8 cellular contexts compared by ENCODE assay signal in the genomic region with DNA sequence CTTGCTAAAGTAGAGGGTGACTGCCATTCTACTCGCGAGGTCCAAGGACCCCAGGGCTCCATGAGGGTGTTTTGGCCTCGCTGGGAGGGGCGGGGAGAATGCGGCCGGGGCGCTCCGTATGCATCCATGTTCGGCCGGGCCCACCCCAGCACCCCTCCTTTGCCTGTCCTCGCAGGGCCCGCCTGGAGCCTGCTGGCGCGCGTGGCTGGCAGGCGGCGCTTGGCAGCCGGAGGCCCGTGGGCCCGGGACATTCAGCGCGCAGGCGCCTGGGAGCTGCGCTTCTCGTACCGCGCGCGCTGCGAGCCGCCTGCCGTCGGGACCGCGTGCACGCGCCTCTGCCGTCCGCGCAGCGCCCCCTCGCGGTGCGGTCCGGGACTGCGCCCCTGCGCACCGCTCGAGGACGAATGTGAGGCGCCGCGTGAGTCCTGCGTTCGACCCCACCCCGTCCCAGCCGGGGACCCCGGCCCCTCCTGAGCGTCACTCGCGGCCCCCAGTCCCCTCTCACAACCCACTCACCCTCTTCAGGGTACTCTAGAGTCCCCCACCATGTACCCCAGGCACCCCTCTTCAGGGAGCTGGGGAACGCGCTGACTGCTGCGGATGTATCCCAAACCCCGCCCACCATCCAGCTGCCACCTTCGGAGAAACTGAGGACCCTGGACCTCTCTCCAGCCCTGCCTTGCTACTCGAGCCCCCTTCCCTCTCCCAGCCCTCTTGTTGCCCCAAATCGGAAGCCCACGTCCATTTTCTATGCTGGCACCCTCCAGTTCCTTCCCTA.
DNase-seq lines count a peak whose midpoint lies in the region; ATAC-seq and TF ChIP-seq lines count a peak whose summit lies in the region.

No MANE protein-coding gene starts in this region.

- peaks cover 15% of the 10 kb centered on the region for H3K27me3 ChIP-seq in brain microvascular endothelial cell (replicated peaks)

- H3K36me3 ChIP-seq in brain microvascular endothelial cell (replicated peaks): no peaks in the 10 kb centered on the region

- no peak for ATAC-seq in GM21786 (IDR thresholded peaks at IDR 0.05; ENCODE audit: unreplicated experiment)

- H3K4me3 ChIP-seq in WI38 (ENCODE audit: low read depth, low read length): no peak overlapping the region
- H3K4me3 ChIP-seq in brain microvascular endothelial cell (ENCODE audit: low read depth, low read length): no peak overlapping the region

- DNase-seq in HuH-7.5 (ENCODE audit: low spot score) (peak; percentile 96), brain microvascular endothelial cell (no peak), left kidney (ENCODE audit: low read depth, low spot score) (peak; percentile 89), NCI-H510A (lab: John Stamatoyannopoulos, UW) (no peak)
- DNase-seq in stimulated activated CD8-positive, alpha-beta memory T cell treated with anti-CD3 and anti-CD28 coated beads, Interleukin-12 subunit alpha, Interleukin-12 subunit beta, amount 100 ng/mL, for 4 hours (ENCODE audit: low read depth): peak; percentile 64

- H3K27ac ChIP-seq in C4-2B: peak overlapping the region; percentile 31
- H3K27ac ChIP-seq in brain microvascular endothelial cell: no peak overlapping the region

- in situ Hi-C loops in brain microvascular endothelial cell (cut with HindIII; ENCODE audit: low pct_ligation_motif_present, low sequenced_read_pairs): no loop called here

- TF ChIP-seq CTCF in C4-2B (conservative IDR thresholded peaks at IDR 0.05): peak; percentile 99
- peak; percentile 51 for TF ChIP-seq CTCF in WI38 (IDR thresholded peaks at IDR 0.05; ENCODE audit: low read depth, low read length)
- peak; percentile 51 for TF ChIP-seq CTCF in brain microvascular endothelial cell (IDR thresholded peaks at IDR 0.05; ENCODE audit: low read depth, low read length, missing control alignments)

Comparison
In these comparisons a context has a peak if more than half of its experiments do, and no peak if none do; other contexts are left out.
1. DNase-seq: peak in HuH-7.5 (single experiment), left kidney (single experiment) and stimulated activated CD8-positive, alpha-beta memory T cell treated with anti-CD3 and anti-CD28 coated beads, Interleukin-12 subunit alpha, Interleukin-12 subunit beta, amount 100 ng/mL, for 4 hours (single experiment); none in brain microvascular endothelial cell (single experiment) and NCI-H510A (single experiment).
2. Peak in every context shown above with its lines, with median percentiles within 50 percentile points of each other: CTCF ChIP-seq.